Comparison of ENCODE assay signal across 16 cellular contexts in genomic region chr1:47686731-47687617, GRCh38.
DNase-seq lines count a peak whose midpoint lies in the region; ATAC-seq and TF ChIP-seq lines count a peak whose summit lies in the region.
"Had no signal": no experiment of that assay in that cellular context is flagged by ENCODE, and none has a peak within 500 bp of the region (broad histone marks: within the 10 kb centered on the region; RNA-seq: fewer than 3 reads in every experiment).

No MANE protein-coding gene starts in this region.

- H3K27me3 Mint-ChIP-seq in endodermal cell (ENCODE audit: insufficient read depth): no peaks in the 10 kb centered on the region
- H3K27me3 Mint-ChIP-seq in nephron (ENCODE audit: low read depth): peaks cover 29% of the 10 kb centered on the region

- TF ChIP-seq POLR2A in upper lobe of left lung (IDR thresholded peaks at IDR 0.05): no peak

- TF ChIP-seq EP300 in upper lobe of left lung (IDR thresholded peaks at IDR 0.05): no peak

- H3K9me3 Mint-ChIP-seq in endodermal cell: no peaks in the 10 kb centered on the region
- H3K9me3 Mint-ChIP-seq in nephron: no peaks in the 10 kb centered on the region

- CTCF ChIA-PET in Panc1 (lab: Charles Lee): no interaction called here

- H3K4me1 ChIP-seq in Panc1 (ENCODE audit: control insufficient read depth, insufficient read depth, low read length) (peaks cover 52% of the 10 kb centered on the region), endodermal cell (ENCODE audit: control insufficient read depth, insufficient read depth, low read length) (peaks cover 16% of the 10 kb centered on the region), upper lobe of left lung (no peaks in the 10 kb centered on the region)
- H3K4me1 ChIP-seq: left lung, Peyer's patch had no signal

- peak overlapping the region; percentile 76 for H3K27ac Mint-ChIP-seq in endodermal cell
- peak overlapping the region; percentile 63 to 94 (median 86) for H3K27ac Mint-ChIP-seq in nephron
- H3K27ac Mint-ChIP-seq: CD4-positive, CD25-positive, alpha-beta regulatory T cell had no signal

- H3K27me3 ChIP-seq in Panc1 (ENCODE audit: control insufficient read depth, insufficient read depth, low read length) (no peaks in the 10 kb centered on the region), endodermal cell (ENCODE audit: control insufficient read depth, insufficient read depth, low read length, poor library complexity, severe bottlenecking) (no peaks in the 10 kb centered on the region), upper lobe of left lung (no peaks in the 10 kb centered on the region)
- H3K27me3 ChIP-seq: Peyer's patch had no signal

- H3K4me1 Mint-ChIP-seq in endodermal cell: peaks cover 33% of the 10 kb centered on the region
- peaks cover 76% of the 10 kb centered on the region for H3K4me1 Mint-ChIP-seq in nephron
- H3K4me1 Mint-ChIP-seq: CD4-positive, CD25-positive, alpha-beta regulatory T cell had no signal

- POLR2A ChIA-PET in Panc1 (lab: Charles Lee): no interaction called here

- H3K9ac ChIP-seq in endodermal cell (ENCODE audit: extremely low read depth, low read length, poor library complexity, severe bottlenecking): no peak overlapping the region
- H3K9ac ChIP-seq: GM23248 had no signal

- H3K4me3 Mint-ChIP-seq in endodermal cell: peak overlapping the region; percentile 27
- H3K4me3 Mint-ChIP-seq in nephron: peak overlapping the region; percentile 23 to 48 (median 36)
- H3K4me3 Mint-ChIP-seq: CD4-positive, CD25-positive, alpha-beta regulatory T cell had no signal

- ATAC-seq in Panc1 (peak; percentile 38; the same call in 1 of the 2 replicates), upper lobe of left lung (ENCODE audit: low FRiP score in 2 of 2) (peak in 1 of 2 donors; percentile 7), HG03432 (IDR thresholded peaks at IDR 0.05; ENCODE audit: unreplicated experiment) (no peak)
- ATAC-seq: left lung had no signal

- BruUV-seq in Panc1 (replicated peaks; lab: Mats Ljungman, UMichigan): no TSS peak

- no peaks in the 10 kb centered on the region for H3K9me3 ChIP-seq in Panc1 (ENCODE audit: control insufficient read depth, insufficient read depth, low read depth, low read length)
- no peaks in the 10 kb centered on the region for H3K9me3 ChIP-seq in endodermal cell (ENCODE audit: control insufficient read depth, low read length)
- H3K9me3 ChIP-seq in upper lobe of left lung: no peaks in the 10 kb centered on the region
- H3K9me3 ChIP-seq: left lung, Peyer's patch had no signal

- H3K4me3 ChIP-seq in Panc1 (ENCODE audit: low read depth in 2 of 2, low read length in 2 of 2) (no peak overlapping the region), endodermal cell (ENCODE audit: low read length) (no peak overlapping the region), upper lobe of left lung (no peak overlapping the region)
- H3K4me3 ChIP-seq: GM23248, left lung, Peyer's patch had no signal

- H3K27ac ChIP-seq in Panc1 (ENCODE audit: low read length): peak overlapping the region; percentile 77
- H3K27ac ChIP-seq in endodermal cell (ENCODE audit: low read depth, low read length): no peak overlapping the region
- H3K27ac ChIP-seq in upper lobe of left lung: no peak overlapping the region
- H3K27ac ChIP-seq: GM23248, left lung, Peyer's patch had no signal

- in situ Hi-C loops in Panc1 (cut with HindIII; ENCODE audit: low pct_unique_long_range_greater_than_20kb, low sequenced_read_pairs): no loop called here

- H3K36me3 ChIP-seq in Panc1 (ENCODE audit: control insufficient read depth, insufficient read depth, low read length) (no peaks in the 10 kb centered on the region), endodermal cell (ENCODE audit: control insufficient read depth, insufficient read depth, low read length) (no peaks in the 10 kb centered on the region), upper lobe of left lung (no peaks in the 10 kb centered on the region)
- H3K36me3 ChIP-seq: left lung, Peyer's patch had no signal

- intact Hi-C loops in Panc1 (cut with micrococcal nuclease; ENCODE audit: unreplicated experiment): no loop called here

- no peak for DNase-seq in Panc1 (ENCODE audit: low read depth, low spot score)
- peak; percentile 74 for DNase-seq in endodermal cell
- peak; percentile 8 to 39 for DNase-seq in upper lobe of left lung
- DNase-seq in 8988T: no peak
- no peak for DNase-seq in GM03348 (ENCODE audit: low spot score)
- DNase-seq: anterior cingulate cortex; CD4-positive, CD25-positive, alpha-beta regulatory T cell; erythroblast; GM23248; left lung; NCI-H2029 treated with DMSO at 0.1 percent for 48 hours; NCI-H69; Peyer's patch; SW 1271 had no signal

- 61 to 62% methylated on average over 4 to 14 of the region's 14 CpGs for WGBS in endodermal cell (ENCODE audit: insufficient coverage in 1 of 2, insufficient read length in 1 of 2), 2 experiments
- WGBS in upper lobe of left lung, 2 donors: 90 to 92% methylated on average over 14 of the region's 14 CpGs

- H3K36me3 Mint-ChIP-seq in endodermal cell (ENCODE audit: low read depth) (no peaks in the 10 kb centered on the region), nephron (ENCODE audit: low read depth) (no peaks in the 10 kb centered on the region)
- H3K36me3 Mint-ChIP-seq: CD4-positive, CD25-positive, alpha-beta regulatory T cell had no signal

- no peak for TF ChIP-seq CTCF in Panc1 (IDR thresholded peaks at IDR 0.05)
- no peak for TF ChIP-seq CTCF in endodermal cell (conservative IDR thresholded peaks at IDR 0.05)
- no peak for TF ChIP-seq CTCF in nephron (IDR thresholded peaks at IDR 0.05; ENCODE audit: unreplicated experiment in 3 of 3)
- no peak for TF ChIP-seq CTCF in upper lobe of left lung (IDR thresholded peaks at IDR 0.05)

Comparison
In these comparisons a context has a peak if more than half of its experiments do, and no peak if none do; other contexts are left out.
1. DNase-seq: peak in endodermal cell (single experiment) and upper lobe of left lung (2 of 2); none in Panc1 (single experiment), 8988T (single experiment) and GM03348 (single experiment).